In genomic region chr20:41426976-41427375, GRCh38 we compare ENCODE assay signal across 19 cellular contexts.
DNase-seq lines count a peak whose midpoint lies in the region; ATAC-seq and TF ChIP-seq lines count a peak whose summit lies in the region.
"Had no signal": no experiment of that assay in that cellular context is flagged by ENCODE, and none has a peak within 500 bp of the region (broad histone marks: within the 10 kb centered on the region; RNA-seq: fewer than 3 reads in every experiment).

No MANE protein-coding gene starts in this region.

- peak overlapping the region; percentile 90 for H3K27ac Mint-ChIP-seq in activated naive CD8-positive, alpha-beta T cell
- H3K27ac Mint-ChIP-seq in activated naive CD8-positive, alpha-beta T cell treated with anti-CD3 and anti-CD28 coated beads for 36 hours, result no peak overlapping the region
- H3K27ac Mint-ChIP-seq in nephron progenitor cell (peak overlapping the region; percentile 68), endothelial cell (ENCODE audit: unreplicated experiment) (no peak overlapping the region)

- no peak overlapping the region for H3K4me3 Mint-ChIP-seq in activated naive CD8-positive, alpha-beta T cell
- no peak overlapping the region for H3K4me3 Mint-ChIP-seq in activated naive CD8-positive, alpha-beta T cell treated with anti-CD3 and anti-CD28 coated beads for 36 hours
- H3K4me3 Mint-ChIP-seq in nephron progenitor cell (no peak overlapping the region), endothelial cell (ENCODE audit: unreplicated experiment) (no peak overlapping the region)

- dilution Hi-C loops in IMR-90 (cut with HindIII; ENCODE audit: low sequenced_read_pairs, unreplicated experiment), result no loop called here

- POLR2A ChIA-PET in IMR-90 (lab: Charles Lee; ENCODE audit: unreplicated experiment), result no interaction called here

- H3K4ac ChIP-seq in IMR-90 (ENCODE audit: low read depth, low read length), result no peak overlapping the region

- H3K79me1 ChIP-seq in IMR-90 (ENCODE audit: low read depth in 1 of 2, low read length in 2 of 2), result peaks cover 0 to 8% of the 10 kb centered on the region in 2 experiments; a peak in 1 of 4 replicates

- no peaks in the 10 kb centered on the region; the same call in 1 of the 2 replicates for H4K20me1 ChIP-seq in IMR-90 (ENCODE audit: insufficient read depth, low read length)
- H4K20me1 ChIP-seq: BLaER1 had no signal

- no peak for ATAC-seq in IMR-90 (ENCODE audit: low read depth)
- ATAC-seq: A549, HCT116 had no signal

- no peak for DNase-seq in activated naive CD8-positive, alpha-beta T cell treated with anti-CD3 and anti-CD28 coated beads for 36 hours
- DNase-seq in IMR-90 (no peak), erythroblast (lab: John Stamatoyannopoulos, UW) (peak; percentile 19 to 26), nephron progenitor cell (no peak), NCI-H146 treated with DMSO at 0.1 percent for 48 hours (lab: John Stamatoyannopoulos, UW; ENCODE audit: unreplicated experiment) (no peak), putamen (ENCODE audit: low spot score) (no peak), endothelial cell (ENCODE audit: low spot score) (no peak)
- DNase-seq: DMS79, GOT3, KG1, NCI-H187 treated with DMSO at 0.1 percent for 48 hours, NCI-H2227 treated with DMSO at 0.1 percent for 48 hours, NCI-H510A treated with DMSO at 0.1 percent for 48 hours, NCI-H774, SHP77 had no signal

- H3K4me1 Mint-ChIP-seq in activated naive CD8-positive, alpha-beta T cell (ENCODE audit: low read depth), result peaks cover 39% of the 10 kb centered on the region
- H3K4me1 Mint-ChIP-seq in activated naive CD8-positive, alpha-beta T cell treated with anti-CD3 and anti-CD28 coated beads for 36 hours, result peaks cover 18% of the 10 kb centered on the region
- peaks cover 26% of the 10 kb centered on the region for H3K4me1 Mint-ChIP-seq in nephron progenitor cell
- no peaks in the 10 kb centered on the region for H3K4me1 Mint-ChIP-seq in endothelial cell (ENCODE audit: unreplicated experiment)

- CTCF ChIA-PET in IMR-90 (lab: Yijun Ruan, JAX), result no interaction called here

- no peak overlapping the region; the same call in 1 of the 2 replicates for H3K27ac ChIP-seq in IMR-90 (ENCODE audit: insufficient read depth, low read length)
- H3K27ac ChIP-seq: A549, BLaER1 had no signal

- H3K36me3 ChIP-seq in IMR-90 (ENCODE audit: control insufficient read depth, insufficient read depth, low read length), result peaks cover 19% of the 10 kb centered on the region

- peak overlapping the region; percentile 14; the same call in 1 of the 2 replicates for H2AK5ac ChIP-seq in IMR-90 (ENCODE audit: low read depth, low read length)

- H2BK5ac ChIP-seq in IMR-90 (ENCODE audit: low read depth, low read length, poor library complexity, severe bottlenecking), result peak overlapping the region; percentile 45

- in situ Hi-C loops in IMR-90 (cut with MboI; ENCODE audit: low sequenced_read_pairs), result no loop called here

- H3K27me3 ChIP-seq in IMR-90 (ENCODE audit: control insufficient read depth, insufficient read depth, low read length), result no peaks in the 10 kb centered on the region
- H3K27me3 ChIP-seq: BLaER1 had no signal

- peak overlapping the region; percentile 22; the same call in 1 of the 2 replicates for H3K18ac ChIP-seq in IMR-90 (ENCODE audit: low read depth, low read length)

- H3K4me2 ChIP-seq in IMR-90 (ENCODE audit: low read depth, low read length), result no peak overlapping the region
- H3K4me2 ChIP-seq: A549, BLaER1 had no signal

- intact Hi-C loops in IMR-90 (cut with micrococcal nuclease), result loop anchor here (5.0 kb wide), 2 partner anchors 190 to 265 kb away; partner anchors contain the start of gene CHD6

- no peak overlapping the region for H4K8ac ChIP-seq in IMR-90 (ENCODE audit: low read depth in 2 of 2, low read length in 2 of 2)

- no TSS peak for BruUV-seq in IMR-90 (replicated peaks; lab: Mats Ljungman, UMichigan)

- H3K9me1 ChIP-seq in IMR-90 (ENCODE audit: insufficient read depth, low read length), result peaks cover 12% of the 10 kb centered on the region

- no peak overlapping the region for H2BK120ac ChIP-seq in IMR-90 (ENCODE audit: low read depth, low read length)

- no peak overlapping the region for H3K14ac ChIP-seq in IMR-90 (replicated peaks; ENCODE audit: low read depth, low read length)

- H2BK20ac ChIP-seq in IMR-90 (ENCODE audit: low read depth, low read length), result no peak overlapping the region

- no peak for TF ChIP-seq RAD21 in IMR-90 (IDR thresholded peaks at IDR 0.05; ENCODE audit: low read length)

- TF ChIP-seq POLR2A in IMR-90 (IDR thresholded peaks at IDR 0.05; ENCODE audit: low read depth, low read length) (no peak), erythroblast (IDR thresholded peaks at IDR 0.05; ENCODE audit: low read length) (no peak)

- H3K4me3 ChIP-seq in IMR-90 (ENCODE audit: insufficient read depth, low read depth, low read length), result no peak overlapping the region
- H3K4me3 ChIP-seq: A549, BLaER1 had no signal

- H3K9me3 ChIP-seq in IMR-90 (ENCODE audit: control insufficient read depth, insufficient read depth, low read length), result no peaks in the 10 kb centered on the region
- H3K9me3 ChIP-seq: A549, BLaER1 had no signal

- no peak for TF ChIP-seq CTCF in IMR-90 (conservative IDR thresholded peaks at IDR 0.05; ENCODE audit: low read depth, low read length)
- no peak for TF ChIP-seq CTCF in nephron progenitor cell (IDR thresholded peaks at IDR 0.05)
- no peak for TF ChIP-seq CTCF in endothelial cell (IDR thresholded peaks at IDR 0.05; ENCODE audit: unreplicated experiment)

- no peak overlapping the region for H3K9ac ChIP-seq in IMR-90 (ENCODE audit: low read depth, low read length)
- H3K9ac ChIP-seq: BLaER1 had no signal

- no peak overlapping the region for H4K91ac ChIP-seq in IMR-90 (ENCODE audit: insufficient read depth, low read depth, low read length)

- H4K5ac ChIP-seq in IMR-90 (ENCODE audit: low read depth, low read length), result peak overlapping the region; percentile 7; the same call in 1 of the 2 replicates

- H2AK9ac ChIP-seq in IMR-90 (replicated peaks; ENCODE audit: low read depth, low read length, poor library complexity), result no peak overlapping the region

- WGBS in IMR-90 (ENCODE audit: extremely low coverage in 2 of 2, insufficient read length in 1 of 2), 2 experiments, result 100% methylated on average over 6 of the region's 8 CpGs; no CpG with 5 or more reads in 1 of the 2 experiments

- H3K4me1 ChIP-seq in IMR-90 (ENCODE audit: control insufficient read depth, insufficient read depth, low read length), result peaks cover 19% of the 10 kb centered on the region

- H2BK15ac ChIP-seq in IMR-90 (ENCODE audit: low read depth, low read length), result no peak overlapping the region

- H3K9me3 Mint-ChIP-seq in activated naive CD8-positive, alpha-beta T cell (ENCODE audit: low read depth), result no peaks in the 10 kb centered on the region
- H3K9me3 Mint-ChIP-seq in activated naive CD8-positive, alpha-beta T cell treated with anti-CD3 and anti-CD28 coated beads for 36 hours, result peaks cover 2% of the 10 kb centered on the region
- no peaks in the 10 kb centered on the region for H3K9me3 Mint-ChIP-seq in nephron progenitor cell
- H3K9me3 Mint-ChIP-seq in endothelial cell (ENCODE audit: unreplicated experiment), result no peaks in the 10 kb centered on the region

- H3K23ac ChIP-seq in IMR-90 (ENCODE audit: low read depth, low read length), result no peak overlapping the region

- H3K27me3 Mint-ChIP-seq in activated naive CD8-positive, alpha-beta T cell, result no peaks in the 10 kb centered on the region
- H3K27me3 Mint-ChIP-seq in activated naive CD8-positive, alpha-beta T cell treated with anti-CD3 and anti-CD28 coated beads for 36 hours, result no peaks in the 10 kb centered on the region
- H3K27me3 Mint-ChIP-seq in nephron progenitor cell (ENCODE audit: low read depth, poor library complexity), result no peaks in the 10 kb centered on the region
- peaks cover 2% of the 10 kb centered on the region for H3K27me3 Mint-ChIP-seq in endothelial cell (ENCODE audit: unreplicated experiment)

- peaks cover 34% of the 10 kb centered on the region for H3K36me3 Mint-ChIP-seq in activated naive CD8-positive, alpha-beta T cell
- peaks cover 23% of the 10 kb centered on the region for H3K36me3 Mint-ChIP-seq in activated naive CD8-positive, alpha-beta T cell treated with anti-CD3 and anti-CD28 coated beads for 36 hours
- H3K36me3 Mint-ChIP-seq in nephron progenitor cell (ENCODE audit: low read depth) (peaks cover 80% of the 10 kb centered on the region), endothelial cell (ENCODE audit: low read depth, unreplicated experiment) (peaks cover 23% of the 10 kb centered on the region)

- H3K56ac ChIP-seq in IMR-90 (ENCODE audit: extremely low read depth, insufficient read depth, low read length), result no peak overlapping the region; the same call in 1 of the 2 replicates

- H2AFZ ChIP-seq in IMR-90 (replicated peaks; ENCODE audit: low read length, poor library complexity), result no peak overlapping the region

TF ChIP-seq in IMR-90, 13 proteins besides CTCF, POLR2A, EP300 and RAD21 (continues in another document):
- TF ChIP-seq FOS (IDR thresholded peaks at IDR 0.05; ENCODE audit: low read depth, low read length) (no peak), NFE2L2 (IDR thresholded peaks at IDR 0.05; ENCODE audit: low read depth, low read length) (no peak), MAZ (IDR thresholded peaks at IDR 0.05; ENCODE audit: borderline replicate concordance, low read depth, low read length) (no peak), RCOR1 (IDR thresholded peaks at IDR 0.05; ENCODE audit: insufficient replicate concordance, low read length) (no peak), CEBPB (IDR thresholded peaks at IDR 0.05; ENCODE audit: low read depth, low read length) (no peak), RFX5 (IDR thresholded peaks at IDR 0.05; ENCODE audit: low read depth, low read length) (no peak), CHD1 (IDR thresholded peaks at IDR 0.05; ENCODE audit: low read depth, low read length) (no peak), USF2 (IDR thresholded peaks at IDR 0.05; ENCODE audit: low read depth, low read length) (no peak), ELK1 (IDR thresholded peaks at IDR 0.05; ENCODE audit: borderline replicate concordance, low read depth, low read length) (no peak)

Comparison
In these comparisons a context has a peak if more than half of its experiments do, and no peak if none do; other contexts are left out.
1. H3K27ac Mint-ChIP-seq: peak in activated naive CD8-positive, alpha-beta T cell (single experiment) and nephron progenitor cell (single experiment); none in activated naive CD8-positive, alpha-beta T cell treated with anti-CD3 and anti-CD28 coated beads for 36 hours (single experiment) and endothelial cell (single experiment).
2. DNase-seq: peak in erythroblast (2 of 2); none in activated naive CD8-positive, alpha-beta T cell treated with anti-CD3 and anti-CD28 coated beads for 36 hours (single experiment), IMR-90 (single experiment), nephron progenitor cell (single experiment), NCI-H146 treated with DMSO at 0.1 percent for 48 hours (single experiment), putamen (single experiment) and endothelial cell (single experiment).